In genomic region chr6:88422831-88423230, GRCh38 we compare ENCODE assay signal across 1 cellular context.
TF ChIP-seq lines count a peak whose summit lies in the region.

No MANE protein-coding gene starts in this region.

TF ChIP-seq in K562, 482 proteins besides CTCF, POLR2A, EP300 and RAD21 (continued from another document):
- TF ChIP-seq MITF (IDR thresholded peaks at IDR 0.05) (no peak), ZNF740 (CRISPR knock-in tag; IDR thresholded peaks at IDR 0.05) (no peak), ZNF740 (tag; IDR thresholded peaks at IDR 0.05) (no peak), POLR2AphosphoS5 (IDR thresholded peaks at IDR 0.05; ENCODE audit: control insufficient read depth, insufficient read depth, low read depth, low read length) (no peak), ZC3H11A (IDR thresholded peaks at IDR 0.05; ENCODE audit: low read depth, low read length) (no peak)
TF ChIP-seq in K562: peak in this region for 4.
